In genomic region chr22:38273135-38273761, GRCh38 we compare ENCODE assay signal across 1 cellular context.
TF ChIP-seq lines count a peak whose summit lies in the region.

No MANE protein-coding gene starts in this region.

TF ChIP-seq in H1, 55 proteins besides CTCF, POLR2A, EP300 and RAD21:
- TF ChIP-seq, protein P1, sequence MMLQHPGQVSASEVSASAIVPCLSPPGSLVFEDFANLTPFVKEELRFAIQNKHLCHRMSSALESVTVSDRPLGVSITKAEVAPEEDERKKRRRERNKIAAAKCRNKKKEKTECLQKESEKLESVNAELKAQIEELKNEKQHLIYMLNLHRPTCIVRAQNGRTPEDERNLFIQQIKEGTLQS (IDR thresholded peaks at IDR 0.05; ENCODE audit: insufficient read depth, low read depth, low read length) = no peak
- TF ChIP-seq TAF1 (IDR thresholded peaks at IDR 0.05; ENCODE audit: low read depth, low read length) (no peak), RXRA (IDR thresholded peaks at IDR 0.05; ENCODE audit: insufficient read depth, low read depth, low read length) (no peak), SP4 (IDR thresholded peaks at IDR 0.05; ENCODE audit: low read length) (0 out of 2 replicates have a peak, but pooled peaks have one; percentile 1), TBP (IDR thresholded peaks at IDR 0.05; ENCODE audit: low read depth, low read length) (no peak), BCL11A (IDR thresholded peaks at IDR 0.05; ENCODE audit: low read depth in 2 of 2, low read length in 2 of 2) (no peak), SUZ12 (IDR thresholded peaks at IDR 0.05; ENCODE audit: low read length) (0 out of 2 replicates have a peak, but pooled peaks have one; percentile 20), JUN (IDR thresholded peaks at IDR 0.05; ENCODE audit: low read depth, low read length) (no peak), RNF2 (IDR thresholded peaks at IDR 0.05; ENCODE audit: borderline replicate concordance, low read depth, low read length, missing control alignments, poor library complexity, severe bottlenecking) (no peak), PHF8 (conservative IDR thresholded peaks at IDR 0.05; ENCODE audit: low read depth, low read length) (no peak), JUND (IDR thresholded peaks at IDR 0.05; ENCODE audit: low read length) (no peak)
TF ChIP-seq in H1: peak in this region for 2.
